ENCODE assay signal across 13 cellular contexts in genomic region chr14:52356025-52356424, GRCh38. TPM values are rescaled to one million over a fixed set of nuclear protein-coding genes. Genes with fewer than 3 reads are reported as not detected.
A peak's percentile ranks its signal among the peaks of the same experiment; 100 is the strongest.
DNase-seq lines count a peak whose midpoint lies in the region; ATAC-seq and TF ChIP-seq lines count a peak whose summit lies in the region.
"Had no signal": no experiment of that assay in that cellular context is flagged by ENCODE, and none has a peak within 500 bp of the region (broad histone marks: within the 10 kb centered on the region; RNA-seq: fewer than 3 reads in every experiment).

No MANE protein-coding gene starts in this region.

- TF ChIP-seq CTCF in mucosa of descending colon (IDR thresholded peaks at IDR 0.05), result no peak

- ATAC-seq in mucosa of descending colon, result peak; percentile 67
- no peak for ATAC-seq in naive thymus-derived CD8-positive, alpha-beta T cell
- ATAC-seq: T-cell had no signal

- POLR2A ChIA-PET in naive thymus-derived CD8-positive, alpha-beta T cell (lab: Charles Lee), result no interaction called here

- no peaks in the 10 kb centered on the region for H3K9me3 Mint-ChIP-seq in naive thymus-derived CD8-positive, alpha-beta T cell

- peaks cover 20% of the 10 kb centered on the region for H3K4me1 ChIP-seq in mucosa of descending colon (ENCODE audit: low read depth)

- no peaks in the 10 kb centered on the region for H3K9me3 ChIP-seq in mucosa of descending colon
- H3K9me3 ChIP-seq: MG63 had no signal

- H3K36me3 ChIP-seq in mucosa of descending colon (ENCODE audit: low read depth), result no peaks in the 10 kb centered on the region
- H3K36me3 ChIP-seq: MG63 had no signal

- peaks cover 0 to 5% (median 0%) of the 10 kb centered on the region in 5 donors for H3K27me3 Mint-ChIP-seq in naive thymus-derived CD8-positive, alpha-beta T cell
- H3K27me3 Mint-ChIP-seq: T-cell had no signal

- peak overlapping the region in 3 of 10 donors; percentile 6 to 22 (median 12) for H3K4me3 Mint-ChIP-seq in naive thymus-derived CD8-positive, alpha-beta T cell

- H3K4me1 Mint-ChIP-seq in naive thymus-derived CD8-positive, alpha-beta T cell, result peaks cover 23 to 53% (median 53%) of the 10 kb centered on the region in 4 donors

- H3K36me3 Mint-ChIP-seq in naive thymus-derived CD8-positive, alpha-beta T cell, result no peaks in the 10 kb centered on the region
- H3K36me3 Mint-ChIP-seq: T-cell had no signal

- H3K4me3 ChIP-seq in mucosa of descending colon, result no peak overlapping the region
- H3K4me3 ChIP-seq: MG63 had no signal

- H3K27ac Mint-ChIP-seq in naive thymus-derived CD8-positive, alpha-beta T cell, result peak overlapping the region in 1 of 10 donors; percentile 28

- DNase-seq in DMS153 treated with DMSO at 0.1 percent for 48 hours (lab: John Stamatoyannopoulos, UW; ENCODE audit: unreplicated experiment), result peak; percentile 22
- peak; percentile 62 for DNase-seq in M059J (ENCODE audit: low read depth)
- DNase-seq in SHP77 treated with DMSO at 0.1 percent for 48 hours (lab: John Stamatoyannopoulos, UW), result peak; percentile 66
- DNase-seq in mucosa of descending colon, result peak in 1 of 3 donors; percentile 83
- DNase-seq in germinal center (ENCODE audit: low spot score), result no peak
- no peak for DNase-seq in naive thymus-derived CD8-positive, alpha-beta T cell
- DNase-seq in mesenteric fat pad (ENCODE audit: low spot score), result no peak
- no peak for DNase-seq in HT-29 (ENCODE audit: low spot score)
- DNase-seq: activated CD4-positive, alpha-beta T cell treated with anti-CD3 and anti-CD28 coated beads for 4 hours; central memory CD4-positive, alpha-beta T cell; retina; T-cell had no signal

- intact Hi-C loops in mucosa of descending colon (cut with DNase I, micrococcal nuclease), result no loop called here

RNA-seq across cellular contexts. Expression of gene PTGER2, which starts 41.9 kb away (rescaled TPM):
- 0.54 and 0.71 TPM in 2 replicates for total RNA-seq in M059J (2014; rRNA removed; shearing (Covaris generic))
- 1 to 10 TPM; 3.2 to 8.1 (median 4.1) TPM for total RNA-seq in mucosa of descending colon
- 1 to 10 TPM; 2.9 to 3.2 TPM for total RNA-seq in naive thymus-derived CD8-positive, alpha-beta T cell
- 100 to 1,000 TPM in 1 of 3 donors, 10 to 100 TPM in 2; 58.7 to 114 (median 91.2) TPM for polyA plus RNA-seq in naive thymus-derived CD8-positive, alpha-beta T cell
- 10.9 TPM for total RNA-seq in mesenteric fat pad
- total RNA-seq in HT-29 (2014; rRNA removed; shearing (Covaris generic)), result not detected in 2 replicates

Comparison
In these comparisons a context has a peak if more than half of its experiments do, and no peak if none do; other contexts are left out.
1. DNase-seq: peak in DMS153 treated with DMSO at 0.1 percent for 48 hours (single experiment), M059J (single experiment) and SHP77 treated with DMSO at 0.1 percent for 48 hours (single experiment); none in germinal center (single experiment), naive thymus-derived CD8-positive, alpha-beta T cell (0 of 10), mesenteric fat pad (single experiment) and HT-29 (single experiment).